18 cellular contexts compared by ENCODE assay signal in the genomic region with DNA sequence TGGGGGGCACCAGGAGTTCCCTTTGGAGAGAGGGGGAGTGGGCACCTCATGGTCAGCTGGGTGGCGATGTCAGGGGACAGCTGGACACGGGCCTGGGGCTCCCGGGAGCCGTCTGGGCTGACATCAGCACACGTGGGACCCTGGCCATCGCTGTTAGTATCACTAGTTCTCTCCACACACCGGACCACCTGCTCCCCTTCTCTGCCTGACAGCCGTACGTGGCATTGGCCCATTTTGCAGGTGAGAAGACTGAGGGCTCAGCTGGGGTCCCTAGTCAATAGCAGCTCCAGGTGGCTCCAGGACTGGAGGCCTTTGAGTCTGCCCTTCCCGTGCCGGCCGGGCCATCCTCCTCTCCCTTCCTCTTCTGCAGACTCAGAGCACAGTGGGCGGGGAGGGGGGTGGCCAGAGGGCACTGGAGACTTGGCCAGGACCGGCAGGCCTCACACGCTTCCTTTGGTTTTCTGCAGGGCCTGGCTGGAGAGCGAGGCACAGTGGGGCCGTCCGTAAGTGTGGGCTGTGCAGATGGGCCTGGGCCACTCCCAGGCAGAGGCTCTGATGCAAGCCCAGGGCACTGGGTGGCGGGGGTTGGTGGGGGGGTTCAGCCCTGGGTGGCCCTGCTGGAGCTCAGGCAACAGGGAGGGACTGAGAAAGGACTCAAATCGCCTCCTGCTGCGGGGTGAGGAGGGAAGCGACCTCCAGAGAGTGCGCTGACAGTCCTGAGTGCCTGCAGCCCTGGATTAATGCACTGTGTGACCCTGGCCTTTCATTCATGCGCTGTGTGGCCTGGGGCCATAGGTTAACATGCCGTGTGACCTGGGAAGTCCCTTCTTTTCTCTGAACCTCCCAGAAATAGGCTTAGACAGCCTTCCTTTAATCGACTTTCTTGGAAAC.
DNase-seq lines count a peak whose midpoint lies in the region; ATAC-seq and TF ChIP-seq lines count a peak whose summit lies in the region.
"Had no signal": no experiment of that assay in that cellular context is flagged by ENCODE, and none has a peak within 500 bp of the region (broad histone marks: within the 10 kb centered on the region; RNA-seq: fewer than 3 reads in every experiment).

No MANE protein-coding gene starts in this region.

- DNase-seq in Right ventricle myocardium superior: peak; percentile 12
- DNase-seq in Right ventricle myocardium inferior (ENCODE audit: missing footprints): no peak
- DNase-seq in islet precursor cell: peak; percentile 75
- DNase-seq in transverse colon: peak; percentile 3
- DNase-seq in mammary epithelial cell: no peak
- DNase-seq in NCI-H146 treated with DMSO at 0.1 percent for 48 hours (lab: John Stamatoyannopoulos, UW; ENCODE audit: unreplicated experiment): no peak
- DNase-seq in KBM-7: no peak
- DNase-seq: DND-41; NCI-H1417; NCI-H526; stimulated activated naive CD4-positive, alpha-beta T cell had no signal

- TF ChIP-seq EP300 in transverse colon (IDR thresholded peaks at IDR 0.05; ENCODE audit: low read depth): no peak

- H3K9ac ChIP-seq in mammary epithelial cell (ENCODE audit: insufficient read depth, low read length): no peak overlapping the region

- H3K27me3 ChIP-seq in transverse colon (no peaks in the 10 kb centered on the region), mammary epithelial cell (ENCODE audit: insufficient read depth, low read length) (peaks cover 2% of the 10 kb centered on the region)
- H3K27me3 ChIP-seq: SJSA1 had no signal

- H3K4me2 ChIP-seq in mammary epithelial cell (ENCODE audit: insufficient read depth, low read depth, low read length): no peak overlapping the region

- H3K79me2 ChIP-seq in mammary epithelial cell (ENCODE audit: insufficient read depth, low read length): no peaks in the 10 kb centered on the region

- intact Hi-C loops in Right ventricle myocardium superior (cut with DNase I): no loop called here
- intact Hi-C loops in Right ventricle myocardium inferior (cut with DNase I): no loop called here
- intact Hi-C loops in transverse colon (cut with DNase I; ENCODE audit: low total_unique reads): no loop called here
- intact Hi-C loops in mammary epithelial cell (cut with micrococcal nuclease): no loop called here

- WGBS in transverse colon (ENCODE audit: low coverage in 1 of 2), 2 donors: 63 to 65% methylated on average over 2 to 22 of the region's 26 CpGs
- 78% methylated on average over 15 of the region's 26 CpGs for WGBS in mammary epithelial cell (ENCODE audit: low coverage, missing lambda C conversion rate)

- no peak for ATAC-seq in Right ventricle myocardium superior (ENCODE audit: poor library complexity)
- ATAC-seq in Right ventricle myocardium inferior: no peak
- ATAC-seq in SK-N-SH treated with all-trans-retinoic acid at 6 μM for 48 hours: peak; percentile 13; the same call in 1 of the 3 replicates
- ATAC-seq: activated CD4-positive, CD25-positive, alpha-beta regulatory T cell treated with anti-CD3 and anti-CD28 coated beads, Interleukin-2, amount 50 U/mL, for 24 hours; HCT116; psoas muscle had no signal

- CTCF ChIA-PET in mammary epithelial cell (lab: Charles Lee; ENCODE audit: low non-redundant PET): no interaction called here

- H3K4me1 ChIP-seq in transverse colon (no peaks in the 10 kb centered on the region), mammary epithelial cell (ENCODE audit: insufficient read depth, low read length) (no peaks in the 10 kb centered on the region)
- H3K4me1 ChIP-seq: breast epithelium, psoas muscle, SJSA1 had no signal

- H3K27ac ChIP-seq in transverse colon (no peak overlapping the region), mammary epithelial cell (ENCODE audit: insufficient read depth, low read depth, low read length) (no peak overlapping the region)
- H3K27ac ChIP-seq: breast epithelium, epithelial cell of prostate, psoas muscle, SJSA1 had no signal

- H3K36me3 ChIP-seq in transverse colon: no peaks in the 10 kb centered on the region
- no peaks in the 10 kb centered on the region for H3K36me3 ChIP-seq in mammary epithelial cell (ENCODE audit: insufficient read depth, low read length)
- H3K36me3 ChIP-seq: breast epithelium, SJSA1 had no signal

- dilution Hi-C loops in mammary epithelial cell (cut with HindIII; ENCODE audit: low sequenced_read_pairs): loop anchor here (5.0 kb wide), 1 partner anchor 46 kb away; no protein-coding TSS in a partner anchor

- in situ Hi-C loops in transverse colon (cut with MboI; ENCODE audit: low pct_ligation_motif_present in 1 of 4, low pct_unique_long_range_greater_than_20kb in 1 of 4, low sequenced_read_pairs in 3 of 4) (no loop called here), mammary epithelial cell (cut with MboI; ENCODE audit: low sequenced_read_pairs in 2 of 2) (no loop called here), KBM-7 (cut with MboI; ENCODE audit: low pct_unique_long_range_greater_than_20kb, low sequenced_read_pairs) (loop anchor here (25.0 kb wide), 2 partner anchors 711 to 911 kb away; a partner anchor contains a TSS)

- TF ChIP-seq CTCF in transverse colon (IDR thresholded peaks at IDR 0.05) (no peak), mammary epithelial cell (conservative IDR thresholded peaks at IDR 0.05 in 1 of 2, IDR thresholded peaks at IDR 0.05 in 1 of 2; ENCODE audit: extremely low read depth in 1 of 2, insufficient read depth in 1 of 2, low read depth in 1 of 2, low read length in 2 of 2) (no peak)

- TF ChIP-seq POLR2A in transverse colon (IDR thresholded peaks at IDR 0.05): no peak

- H3K9me3 ChIP-seq in transverse colon (no peaks in the 10 kb centered on the region), mammary epithelial cell (replicated peaks; ENCODE audit: insufficient read depth, low read length) (no peaks in the 10 kb centered on the region)
- H3K9me3 ChIP-seq: breast epithelium, psoas muscle, SJSA1 had no signal

- no peaks in the 10 kb centered on the region for H4K20me1 ChIP-seq in mammary epithelial cell (ENCODE audit: insufficient read depth, low read length)

- H3K4me3 ChIP-seq in transverse colon: no peak overlapping the region
- H3K4me3 ChIP-seq in mammary epithelial cell (replicated peaks in 1 of 3; ENCODE audit: insufficient read depth in 1 of 3, low read depth in 2 of 3, low read length in 3 of 3): no peak overlapping the region
- H3K4me3 ChIP-seq: breast epithelium, psoas muscle, SJSA1 had no signal

- no TSS peak for BruUV-seq in mammary epithelial cell (replicated peaks; lab: Mats Ljungman, UMichigan)

- H2AFZ ChIP-seq in mammary epithelial cell (ENCODE audit: low read depth, low read length): no peak overlapping the region

TF ChIP-seq in SK-N-SH treated with all-trans-retinoic acid at 6 μM for 48 hours, 23 proteins besides CTCF, POLR2A, EP300 and RAD21:
- TF ChIP-seq ZNF565 (CRISPR knock-in tag; conservative IDR thresholded peaks at IDR 0.05; ENCODE audit: low read depth): no peak
- TF ChIP-seq, protein P1, sequence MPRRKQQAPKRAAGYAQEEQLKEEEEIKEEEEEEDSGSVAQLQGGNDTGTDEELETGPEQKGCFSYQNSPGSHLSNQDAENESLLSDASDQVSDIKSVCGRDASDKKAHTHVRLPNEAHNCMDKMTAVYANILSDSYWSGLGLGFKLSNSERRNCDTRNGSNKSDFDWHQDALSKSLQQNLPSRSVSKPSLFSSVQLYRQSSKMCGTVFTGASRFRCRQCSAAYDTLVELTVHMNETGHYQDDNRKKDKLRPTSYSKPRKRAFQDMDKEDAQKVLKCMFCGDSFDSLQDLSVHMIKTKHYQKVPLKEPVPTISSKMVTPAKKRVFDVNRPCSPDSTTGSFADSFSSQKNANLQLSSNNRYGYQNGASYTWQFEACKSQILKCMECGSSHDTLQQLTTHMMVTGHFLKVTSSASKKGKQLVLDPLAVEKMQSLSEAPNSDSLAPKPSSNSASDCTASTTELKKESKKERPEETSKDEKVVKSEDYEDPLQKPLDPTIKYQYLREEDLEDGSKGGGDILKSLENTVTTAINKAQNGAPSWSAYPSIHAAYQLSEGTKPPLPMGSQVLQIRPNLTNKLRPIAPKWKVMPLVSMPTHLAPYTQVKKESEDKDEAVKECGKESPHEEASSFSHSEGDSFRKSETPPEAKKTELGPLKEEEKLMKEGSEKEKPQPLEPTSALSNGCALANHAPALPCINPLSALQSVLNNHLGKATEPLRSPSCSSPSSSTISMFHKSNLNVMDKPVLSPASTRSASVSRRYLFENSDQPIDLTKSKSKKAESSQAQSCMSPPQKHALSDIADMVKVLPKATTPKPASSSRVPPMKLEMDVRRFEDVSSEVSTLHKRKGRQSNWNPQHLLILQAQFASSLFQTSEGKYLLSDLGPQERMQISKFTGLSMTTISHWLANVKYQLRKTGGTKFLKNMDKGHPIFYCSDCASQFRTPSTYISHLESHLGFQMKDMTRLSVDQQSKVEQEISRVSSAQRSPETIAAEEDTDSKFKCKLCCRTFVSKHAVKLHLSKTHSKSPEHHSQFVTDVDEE (CRISPR knock-in tag; IDR thresholded peaks at IDR 0.05): no peak

Comparison
In these comparisons a context has a peak if more than half of its experiments do, and no peak if none do; other contexts are left out.
1. DNase-seq: peak in Right ventricle myocardium superior (single experiment), islet precursor cell (single experiment) and transverse colon (single experiment); none in Right ventricle myocardium inferior (single experiment), mammary epithelial cell (single experiment), NCI-H146 treated with DMSO at 0.1 percent for 48 hours (single experiment) and KBM-7 (single experiment).